8 cellular contexts compared by ENCODE assay signal in genomic region chr3:46881819-46882376, GRCh38. TPM values are rescaled to one million over a fixed set of nuclear protein-coding genes. Genes with fewer than 3 reads are reported as not detected.
DNase-seq lines count a peak whose midpoint lies in the region; ATAC-seq and TF ChIP-seq lines count a peak whose summit lies in the region.

No MANE protein-coding gene starts in this region.

- peak overlapping the region; percentile 60 for H4K8ac ChIP-seq in mesendoderm (ENCODE audit: low read depth, low read length)

- DNase-seq in AG04449 (ENCODE audit: low read depth, low spot score) (no peak), NT2/D1 (ENCODE audit: low read depth, low spot score) (no peak), choroid plexus epithelial cell (ENCODE audit: low read depth) (no peak), mesendoderm (peak; percentile 71), aorta (peak in 1 of 2 donors; percentile 84), amniotic stem cell (lab: John Stamatoyannopoulos, UW) (no peak), hepatic stellate cell (ENCODE audit: low spot score) (no peak)

- H2BK15ac ChIP-seq in mesendoderm (replicated peaks; ENCODE audit: low read depth): no peak overlapping the region

- no peaks in the 10 kb centered on the region for H3K79me1 ChIP-seq in mesendoderm (ENCODE audit: low read length)

- peak overlapping the region; percentile 50 for H2BK120ac ChIP-seq in mesendoderm (ENCODE audit: low read depth, low read length)

- H2BK5ac ChIP-seq in mesendoderm (ENCODE audit: low read length): no peak overlapping the region

- H3K9me3 ChIP-seq in NT2/D1 (ENCODE audit: insufficient read depth, low read length) (no peaks in the 10 kb centered on the region), aorta (ENCODE audit: control insufficient read depth, low read length) (no peaks in the 10 kb centered on the region)

- H3K56ac ChIP-seq in mesendoderm (ENCODE audit: low read length): peak overlapping the region; percentile 86

- H3K9ac ChIP-seq in NT2/D1 (ENCODE audit: insufficient read length, low read depth) (peak overlapping the region; percentile 78), mesendoderm (ENCODE audit: low read length) (peak overlapping the region; percentile 79)

- no peaks in the 10 kb centered on the region for H3K79me2 ChIP-seq in mesendoderm (ENCODE audit: control insufficient read depth, insufficient read depth, low read length)

- H3K27ac ChIP-seq in mesendoderm (ENCODE audit: low read depth, low read length) (peak overlapping the region; percentile 82), aorta (ENCODE audit: low read depth in 1 of 2, low read length in 2 of 2) (no peak overlapping the region)

- H3K4me3 ChIP-seq in AG04449 (ENCODE audit: low read depth, low read length) (peak overlapping the region; percentile 59), NT2/D1 (ENCODE audit: insufficient read length, low read depth) (peak overlapping the region; percentile 62), choroid plexus epithelial cell (ENCODE audit: low read depth, low read length) (peak overlapping the region; percentile 50), mesendoderm (ENCODE audit: low read length) (peak overlapping the region; percentile 27), aorta (ENCODE audit: low read length in 2 of 2) (peak overlapping the region; percentile 57 to 66)

- H3K27me3 ChIP-seq in NT2/D1 (ENCODE audit: insufficient read depth, insufficient read length): peaks cover 58% of the 10 kb centered on the region
- peaks cover 3% of the 10 kb centered on the region for H3K27me3 ChIP-seq in mesendoderm (ENCODE audit: insufficient read depth, low read length, poor library complexity)
- H3K27me3 ChIP-seq in aorta (ENCODE audit: control insufficient read depth in 1 of 2, insufficient read depth in 2 of 2, low read length in 1 of 2): no peaks in the 10 kb centered on the region

- H3K4me1 ChIP-seq in NT2/D1 (ENCODE audit: insufficient read depth, insufficient read length) (peaks cover 30% of the 10 kb centered on the region), mesendoderm (ENCODE audit: control insufficient read depth, low read depth, low read length) (peaks cover 12% of the 10 kb centered on the region), aorta (ENCODE audit: control insufficient read depth in 1 of 2, insufficient read depth in 2 of 2, low read length in 2 of 2) (no peaks in the 10 kb centered on the region)

- peak overlapping the region; percentile 65 for H3K4me2 ChIP-seq in mesendoderm (ENCODE audit: low read length)

- H3K36me3 ChIP-seq in NT2/D1 (ENCODE audit: insufficient read depth, insufficient read length, low read length): no peaks in the 10 kb centered on the region
- no peaks in the 10 kb centered on the region for H3K36me3 ChIP-seq in mesendoderm (ENCODE audit: control insufficient read depth, insufficient read depth, low read length)
- no peaks in the 10 kb centered on the region for H3K36me3 ChIP-seq in aorta (ENCODE audit: control insufficient read depth in 1 of 2, insufficient read depth in 2 of 2, low read length in 1 of 2)

- no CpG with 5 or more reads among the region's 65 CpGs for WGBS in mesendoderm (ENCODE audit: extremely low coverage, insufficient coverage, low lambda C conversion rate)
- 1% methylated on average over 35 to 65 of the region's 65 CpGs for WGBS in aorta, 2 donors

- H3K4ac ChIP-seq in mesendoderm (ENCODE audit: low read depth, low read length): peak overlapping the region; percentile 83

- intact Hi-C loops in aorta (cut with DNase I): no loop called here

- H4K5ac ChIP-seq in mesendoderm (ENCODE audit: low read length): no peak overlapping the region

- TF ChIP-seq CTCF in AG04449 (IDR thresholded peaks at IDR 0.05; ENCODE audit: insufficient read depth, low read length, missing control alignments) (no peak), choroid plexus epithelial cell (conservative IDR thresholded peaks at IDR 0.05; ENCODE audit: low read depth, low read length) (no peak)

- CTCF ChIA-PET in AG04449 (lab: Yijun Ruan, JAX): interaction anchor here (1.1 to 3.8 kb wide), 8 partner anchors 11 to 54 kb away, joined by 4 to 26 read pairs (median 6); no protein-coding TSS in a partner anchor

- peak overlapping the region; percentile 89 for H3K18ac ChIP-seq in mesendoderm (ENCODE audit: low read length)

- POLR2A ChIA-PET in AG04449 (lab: Yijun Ruan, JAX): interaction anchor here (0.6 kb wide), 1 partner anchor 16 kb away, joined by 3 read pairs; no protein-coding TSS in a partner anchor

- ATAC-seq in aorta (ENCODE audit: low FRiP score) (peak; percentile 47), HG02938 (IDR thresholded peaks at IDR 0.05; ENCODE audit: unreplicated experiment) (no peak)

- no peak overlapping the region for H2AK5ac ChIP-seq in mesendoderm (ENCODE audit: low read length)

- H3K23ac ChIP-seq in mesendoderm (ENCODE audit: low read length): peak overlapping the region; percentile 25

RNA-seq across cellular contexts. Expression of gene PTH1R, which starts 4.4 kb away (rescaled TPM):
- polyA plus RNA-seq in mesendoderm (2013, experiment 1 of 2): 4.0 TPM
- 4.5 TPM for polyA plus RNA-seq in mesendoderm (2013, experiment 2 of 2)
- 1 to 10 TPM; 6.6 to 6.7 TPM for total RNA-seq in aorta
- 10 to 100 TPM in 1 of 2 donors, 1 to 10 TPM in 1; 8.4 to 38.6 TPM for polyA plus RNA-seq in aorta

RNA-seq across cellular contexts. Expression of gene MYL3, which starts 18.7 kb away (rescaled TPM):
- 0.24 TPM for polyA plus RNA-seq in mesendoderm (2013, experiment 1 of 2)
- polyA plus RNA-seq in mesendoderm (2013, experiment 2 of 2): 0.11 TPM
- 1 to 10 TPM; 1.8 to 3.0 TPM for total RNA-seq in aorta
- 10 to 100 TPM in 1 of 2 donors, 1 to 10 TPM in 1; 2.6 to 14.3 TPM for polyA plus RNA-seq in aorta
